In the genomic region with DNA sequence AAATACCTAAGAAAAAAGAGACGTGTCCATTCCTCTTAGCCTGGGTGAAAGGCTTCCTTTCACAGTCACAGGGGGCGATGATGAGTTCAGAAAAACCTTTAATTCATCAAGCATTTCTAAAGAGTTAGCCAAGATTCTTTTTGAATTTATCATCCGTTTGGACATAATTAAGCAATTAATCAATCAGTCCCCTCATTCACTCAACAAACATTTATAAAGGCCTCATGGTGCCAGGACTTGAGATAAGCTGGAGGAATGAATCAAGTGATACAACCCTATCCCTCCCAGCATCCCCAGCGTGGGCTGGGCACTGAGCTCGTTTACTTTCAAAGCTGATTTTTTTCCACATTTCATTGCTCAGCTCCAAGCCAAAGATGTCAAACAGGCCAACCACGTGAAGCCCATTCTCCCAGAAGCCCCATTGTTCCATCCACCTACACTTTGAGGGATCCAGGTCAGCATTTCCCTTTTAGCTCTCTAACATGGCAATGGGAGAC, we compare ENCODE assay signal across 9 cellular contexts.
A peak's percentile ranks its signal among the peaks of the same experiment; 100 is the strongest.
DNase-seq lines count a peak whose midpoint lies in the region; TF ChIP-seq lines count a peak whose summit lies in the region.
"Had no signal": no experiment of that assay in that cellular context is flagged by ENCODE, and none has a peak within 500 bp of the region (broad histone marks: within the 10 kb centered on the region; RNA-seq: fewer than 3 reads in every experiment).

No MANE protein-coding gene starts in this region.

- peaks cover 2% of the 10 kb centered on the region for H3K27me3 Mint-ChIP-seq in endodermal cell (ENCODE audit: insufficient read depth)
- no peaks in the 10 kb centered on the region for H3K27me3 Mint-ChIP-seq in osteocyte (ENCODE audit: unreplicated experiment)
- H3K27me3 Mint-ChIP-seq in activated CD4-positive, alpha-beta T cell treated with anti-CD3 and anti-CD28 coated beads, Interleukin-2, amount 10 ng/mL, durations not matched to agents 7 days and 5 days, result peaks cover 2% of the 10 kb centered on the region

- POLR2A ChIA-PET in activated CD4-positive, alpha-beta T cell treated with anti-CD3 and anti-CD28 coated beads, Interleukin-2, amount 10 ng/mL, durations not matched to agents 7 days and 5 days (lab: Charles Lee), result no interaction called here

- intact Hi-C loops in colonic mucosa (cut with DNase I), result no loop called here

- peaks cover 7% of the 10 kb centered on the region for H3K4me1 ChIP-seq in endodermal cell (ENCODE audit: control insufficient read depth, insufficient read depth, low read length)
- no peaks in the 10 kb centered on the region for H3K4me1 ChIP-seq in colonic mucosa

- DNase-seq in AG08395 (ENCODE audit: low spot score), result peak; percentile 46
- DNase-seq in NAMALWA (ENCODE audit: low spot score), result peak; percentile 7
- DNase-seq in endodermal cell, result no peak
- DNase-seq in osteocyte (ENCODE audit: extremely low spot score, unreplicated experiment), result no peak
- no peak for DNase-seq in NCI-H146 (lab: John Stamatoyannopoulos, UW)
- DNase-seq in activated CD4-positive, alpha-beta T cell treated with anti-CD3 and anti-CD28 coated beads, Interleukin-2, amount 10 ng/mL, durations not matched to agents 7 days and 5 days, result no peak
- DNase-seq in DMS153 (lab: John Stamatoyannopoulos, UW), result no peak
- no peak for DNase-seq in colonic mucosa
- DNase-seq: NCI-H2227 treated with DMSO at 0.1 percent for 48 hours had no signal

- peaks cover 5% of the 10 kb centered on the region for H3K36me3 Mint-ChIP-seq in endodermal cell (ENCODE audit: low read depth)
- H3K36me3 Mint-ChIP-seq in osteocyte (ENCODE audit: unreplicated experiment), result peaks cover 15% of the 10 kb centered on the region
- no peaks in the 10 kb centered on the region for H3K36me3 Mint-ChIP-seq in activated CD4-positive, alpha-beta T cell treated with anti-CD3 and anti-CD28 coated beads, Interleukin-2, amount 10 ng/mL, durations not matched to agents 7 days and 5 days (ENCODE audit: low read depth)

- CTCF ChIA-PET in activated CD4-positive, alpha-beta T cell treated with anti-CD3 and anti-CD28 coated beads, Interleukin-2, amount 10 ng/mL, durations not matched to agents 7 days and 5 days (lab: Charles Lee), result no interaction called here

- 86 to 88% methylated on average over 3 to 6 of the region's 6 CpGs for WGBS in endodermal cell (ENCODE audit: insufficient coverage in 1 of 2, insufficient read length in 1 of 2), 2 experiments

- H3K9ac ChIP-seq in endodermal cell (ENCODE audit: extremely low read depth, low read length, poor library complexity, severe bottlenecking) (no peak overlapping the region), colonic mucosa (ENCODE audit: low read depth in 2 of 2, low read length in 2 of 2) (no peak overlapping the region)

- H3K27me3 ChIP-seq in endodermal cell (ENCODE audit: control insufficient read depth, insufficient read depth, low read length, poor library complexity, severe bottlenecking) (no peaks in the 10 kb centered on the region), colonic mucosa (no peaks in the 10 kb centered on the region)

- H3K36me3 ChIP-seq in endodermal cell (ENCODE audit: control insufficient read depth, insufficient read depth, low read length), result no peaks in the 10 kb centered on the region
- H3K36me3 ChIP-seq in colonic mucosa, result no peaks in the 10 kb centered on the region

- H3K9me3 ChIP-seq in endodermal cell (ENCODE audit: control insufficient read depth, low read length) (peaks cover 34% of the 10 kb centered on the region), colonic mucosa (no peaks in the 10 kb centered on the region)

- H3K4me3 ChIP-seq in endodermal cell (ENCODE audit: low read length) (no peak overlapping the region), colonic mucosa (no peak overlapping the region)

- peak; percentile 68 for TF ChIP-seq CTCF in endodermal cell (conservative IDR thresholded peaks at IDR 0.05)
- TF ChIP-seq CTCF in osteocyte (IDR thresholded peaks at IDR 0.05), result peak; percentile 38
- no peak for TF ChIP-seq CTCF in colonic mucosa (IDR thresholded peaks at IDR 0.05)

- H3K27ac Mint-ChIP-seq in endodermal cell (no peak overlapping the region), osteocyte (ENCODE audit: unreplicated experiment) (peak overlapping the region; percentile 87)
- no peak overlapping the region for H3K27ac Mint-ChIP-seq in activated CD4-positive, alpha-beta T cell treated with anti-CD3 and anti-CD28 coated beads, Interleukin-2, amount 10 ng/mL, durations not matched to agents 7 days and 5 days

- H3K4me3 Mint-ChIP-seq in endodermal cell (no peak overlapping the region), osteocyte (ENCODE audit: unreplicated experiment) (no peak overlapping the region)
- H3K4me3 Mint-ChIP-seq in activated CD4-positive, alpha-beta T cell treated with anti-CD3 and anti-CD28 coated beads, Interleukin-2, amount 10 ng/mL, durations not matched to agents 7 days and 5 days, result no peak overlapping the region

- H3K27ac ChIP-seq in endodermal cell (ENCODE audit: low read depth, low read length), result peak overlapping the region; percentile 78
- no peak overlapping the region for H3K27ac ChIP-seq in colonic mucosa

- H3K9me3 Mint-ChIP-seq in endodermal cell (peaks cover 32% of the 10 kb centered on the region), osteocyte (ENCODE audit: unreplicated experiment) (peaks cover 16% of the 10 kb centered on the region)
- H3K9me3 Mint-ChIP-seq in activated CD4-positive, alpha-beta T cell treated with anti-CD3 and anti-CD28 coated beads, Interleukin-2, amount 10 ng/mL, durations not matched to agents 7 days and 5 days, result peaks cover 18% of the 10 kb centered on the region

- H3K4me1 Mint-ChIP-seq in endodermal cell (peaks cover 23% of the 10 kb centered on the region), osteocyte (ENCODE audit: unreplicated experiment) (peaks cover 52% of the 10 kb centered on the region)
- no peaks in the 10 kb centered on the region for H3K4me1 Mint-ChIP-seq in activated CD4-positive, alpha-beta T cell treated with anti-CD3 and anti-CD28 coated beads, Interleukin-2, amount 10 ng/mL, durations not matched to agents 7 days and 5 days

Comparison
In these comparisons a context has a peak if more than half of its experiments do, and no peak if none do; other contexts are left out.
1. DNase-seq: peak in AG08395 (single experiment) and NAMALWA (single experiment); none in endodermal cell (single experiment), osteocyte (single experiment), NCI-H146 (single experiment), activated CD4-positive, alpha-beta T cell treated with anti-CD3 and anti-CD28 coated beads, Interleukin-2, amount 10 ng/mL, durations not matched to agents 7 days and 5 days (single experiment), DMS153 (single experiment) and colonic mucosa (single experiment).